Comparison of ENCODE assay signal across 17 cellular contexts in the genomic region with DNA sequence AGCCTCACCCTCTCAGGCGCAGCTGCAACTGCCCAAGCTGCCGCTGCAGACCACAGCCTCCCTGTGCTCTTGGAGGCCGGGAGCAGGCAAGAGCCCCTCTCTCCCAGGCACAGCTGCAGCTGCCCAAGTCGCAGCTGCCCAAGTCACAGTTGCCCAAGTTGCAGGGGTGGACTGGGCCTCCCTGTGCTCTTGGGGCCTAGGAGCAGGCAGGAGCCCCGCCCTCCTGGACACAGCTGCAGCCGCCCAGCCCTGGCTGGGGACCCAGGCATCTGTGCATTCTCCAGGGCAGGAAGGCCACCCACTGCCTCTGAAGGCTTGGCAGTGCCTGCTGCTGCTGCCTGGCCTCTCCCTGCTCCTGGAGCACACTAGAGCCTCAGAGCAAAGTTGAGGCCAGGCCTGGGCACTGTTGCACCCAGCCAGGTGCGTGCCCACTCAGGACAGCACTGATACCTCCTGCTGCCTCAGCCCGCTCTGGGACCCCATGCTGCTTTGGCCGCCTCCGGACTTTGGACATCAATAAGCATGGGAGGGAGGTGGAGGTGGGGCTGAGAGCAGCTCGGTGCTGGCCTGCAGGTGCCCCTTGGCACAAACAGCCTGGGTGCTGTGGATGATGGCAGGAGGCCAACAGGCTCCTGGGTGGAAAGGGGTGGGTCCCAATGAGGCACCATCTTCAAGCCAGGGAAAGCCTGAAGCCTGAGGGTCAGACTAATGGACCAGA.
"Had no signal": no experiment of that assay in that cellular context is flagged by ENCODE, and none has a peak within 500 bp of the region (broad histone marks: within the 10 kb centered on the region; RNA-seq: fewer than 3 reads in every experiment).

No MANE protein-coding gene starts in this region.

- ATAC-seq: activated naive CD4-positive, alpha-beta T cell treated with anti-CD3 and anti-CD28 coated beads, Interleukin-2, amount 50 U/mL, for 72 hours; activated T-cell treated with anti-CD3 and anti-CD28 coated beads, Interleukin-2, amount 50 U/mL, for 72 hours had no signal

- H3K27ac Mint-ChIP-seq: activated naive CD4-positive, alpha-beta T cell treated with anti-CD3 and anti-CD28 coated beads, Interleukin-2, amount 50 U/mL, for 72 hours; activated T-cell treated with anti-CD3 and anti-CD28 coated beads, Interleukin-2, amount 50 U/mL, for 72 hours; stimulated activated naive CD8-positive, alpha-beta T cell treated with anti-CD3 and anti-CD28 coated beads, Interleukin-15, Interleukin-2, amounts not matched to agents 100 ng/mL and 50 ng/mL, for 24 hours had no signal

- H3K4me1 ChIP-seq: adrenal gland, upper lobe of left lung had no signal

- H3K27me3 Mint-ChIP-seq: stimulated activated naive CD8-positive, alpha-beta T cell treated with anti-CD3 and anti-CD28 coated beads, Interleukin-15, Interleukin-2, amounts not matched to agents 100 ng/mL and 50 ng/mL, for 24 hours had no signal

- H3K4me3 Mint-ChIP-seq: activated T-cell treated with anti-CD3 and anti-CD28 coated beads, Interleukin-2, amount 50 U/mL, for 72 hours; stimulated activated naive CD8-positive, alpha-beta T cell treated with anti-CD3 and anti-CD28 coated beads, Interleukin-15, Interleukin-2, amounts not matched to agents 100 ng/mL and 50 ng/mL, for 24 hours had no signal

- H3K27me3 ChIP-seq: adrenal gland, upper lobe of left lung had no signal

- DNase-seq: activated CD4-positive, alpha-beta T cell treated with anti-CD3 and anti-CD28 coated beads for 1 hour; activated CD8-positive, alpha-beta memory T cell treated with anti-CD3 and anti-CD28 coated beads for 24 hours; activated CD8-positive, alpha-beta memory T cell treated with anti-CD3 and anti-CD28 coated beads, Interleukin-2, amount 50 U/mL, for 48 hours; activated gamma-delta T cell; activated T-cell treated with anti-CD3 and anti-CD28 coated beads, Interleukin-2, amount 50 U/mL, for 72 hours; adrenal gland; dermis blood vessel endothelial cell; effector memory CD4-positive, alpha-beta T cell; psoas muscle; stimulated activated CD4-positive, alpha-beta T cell treated with anti-CD3 and anti-CD28 coated beads, Interleukin-2, amount 100 ng/mL, for 24 hours; T-helper 2 cell had no signal

- H3K36me3 Mint-ChIP-seq: activated naive CD4-positive, alpha-beta T cell treated with anti-CD3 and anti-CD28 coated beads, Interleukin-2, amount 50 U/mL, for 72 hours had no signal

- FAIRE-seq: endothelial cell of umbilical vein had no signal

- H3K27ac ChIP-seq: adrenal gland, psoas muscle, upper lobe of left lung, VCaP had no signal

- H3K4me3 ChIP-seq: adrenal gland, lung, psoas muscle, upper lobe of left lung had no signal

- H3K36me3 ChIP-seq: adrenal gland, upper lobe of left lung had no signal

- H3K9me3 ChIP-seq: adrenal gland, psoas muscle, upper lobe of left lung had no signal
